8 cellular contexts compared by ENCODE assay signal in genomic region chr10:77636286-77636966, GRCh38. TPM values are rescaled to one million over a fixed set of nuclear protein-coding genes. Genes with fewer than 3 reads are reported as not detected.
DNase-seq lines count a peak whose midpoint lies in the region; ATAC-seq, FAIRE-seq and TF ChIP-seq lines count a peak whose summit lies in the region.
"Had no signal": no experiment of that assay in that cellular context is flagged by ENCODE, and none has a peak within 500 bp of the region (broad histone marks: within the 10 kb centered on the region; RNA-seq: fewer than 3 reads in every experiment).

No MANE protein-coding gene starts in this region.

- no peak for ATAC-seq in stimulated activated memory B cell treated with anti-CD40 and anti-IgM and Interleukin-4, amounts not matched to agents 10 μg/mL and 1 μg/mL and 100 μg/mL, for 72 hours
- ATAC-seq in GM19324 (IDR thresholded peaks at IDR 0.05; ENCODE audit: low FRiP score, unreplicated experiment), result no peak

- peaks cover 74% of the 10 kb centered on the region for H3K27me3 Mint-ChIP-seq in stimulated activated memory B cell treated with anti-CD40 and anti-IgM and Interleukin-4, amounts not matched to agents 10 μg/mL and 1 μg/mL and 100 μg/mL, for 72 hours

- H3K4me1 Mint-ChIP-seq in stimulated activated memory B cell treated with anti-CD40 and anti-IgM and Interleukin-4, amounts not matched to agents 10 μg/mL and 1 μg/mL and 100 μg/mL, for 72 hours, result peaks cover 26% of the 10 kb centered on the region

- peak overlapping the region; percentile 66 for H3K4me3 ChIP-seq in HFF-Myc (replicated peaks; ENCODE audit: low read depth, low read length)
- peak overlapping the region; percentile 78 for H3K4me3 ChIP-seq in adipocyte (ENCODE audit: low read length)
- peak overlapping the region; percentile 86 for H3K4me3 ChIP-seq in iPS-20b (ENCODE audit: low read length)
- peak overlapping the region in 1 of 3 donors; percentile 27 for H3K4me3 ChIP-seq in thyroid gland (replicated peaks in 1 of 3)

- no peak overlapping the region for H3K27ac Mint-ChIP-seq in stimulated activated memory B cell treated with anti-CD40 and anti-IgM and Interleukin-4, amounts not matched to agents 10 μg/mL and 1 μg/mL and 100 μg/mL, for 72 hours

- H3K27ac ChIP-seq in iPS-20b (ENCODE audit: low read length) (no peak overlapping the region), thyroid gland (no peak overlapping the region)

- no peak for TF ChIP-seq CTCF in HFF-Myc (IDR thresholded peaks at IDR 0.05; ENCODE audit: low read depth, low read length, missing control alignments)
- no peak for TF ChIP-seq CTCF in thyroid gland (IDR thresholded peaks at IDR 0.05)

- DNase-seq in HFF-Myc (ENCODE audit: extremely low read depth, low read depth), result no peak
- peak; percentile 57 for DNase-seq in adipocyte (ENCODE audit: low read depth)
- DNase-seq in urothelium cell line (ENCODE audit: low spot score), result no peak
- no peak for DNase-seq in thyroid gland
- DNase-seq: NCI-H2029 had no signal

- TF ChIP-seq POLR2A in thyroid gland (IDR thresholded peaks at IDR 0.05), result no peak

- H3K9ac ChIP-seq in adipocyte (ENCODE audit: low read length) (peak overlapping the region; percentile 17), iPS-20b (ENCODE audit: low read depth, low read length) (peak overlapping the region; percentile 23; the same call in 1 of the 2 replicates)

- H3K27me3 ChIP-seq in adipocyte (replicated peaks; ENCODE audit: control insufficient read depth, insufficient read depth, low read length), result peaks cover 5% of the 10 kb centered on the region
- H3K27me3 ChIP-seq in iPS-20b (ENCODE audit: insufficient read depth, low read length), result peaks cover 77% of the 10 kb centered on the region
- peaks cover 17% of the 10 kb centered on the region for H3K27me3 ChIP-seq in thyroid gland

- H3K9me3 ChIP-seq in adipocyte (ENCODE audit: control insufficient read depth, low read length) (no peaks in the 10 kb centered on the region), iPS-20b (ENCODE audit: insufficient read depth, low read depth, low read length) (peaks cover 2% of the 10 kb centered on the region; the same call in 1 of the 2 replicates), thyroid gland (no peaks in the 10 kb centered on the region)

- intact Hi-C loops in thyroid gland (cut with DNase I), result no loop called here

- H3K4me1 ChIP-seq in adipocyte (ENCODE audit: control insufficient read depth, insufficient read depth, low read length) (peaks cover 9% of the 10 kb centered on the region), iPS-20b (ENCODE audit: insufficient read depth, low read length) (peaks cover 16% of the 10 kb centered on the region; the same call in 1 of the 2 replicates), thyroid gland (peaks cover 0 to 12% of the 10 kb centered on the region in 2 donors)

- no peak for FAIRE-seq in urothelium cell line (lab: Jason Lieb, UNC)

- 8 to 11% methylated on average over 31 to 37 of the region's 41 CpGs for WGBS in thyroid gland, 2 donors

- H3K4me3 Mint-ChIP-seq in stimulated activated memory B cell treated with anti-CD40 and anti-IgM and Interleukin-4, amounts not matched to agents 10 μg/mL and 1 μg/mL and 100 μg/mL, for 72 hours, result peak overlapping the region; percentile 85

- H3K9me3 Mint-ChIP-seq in stimulated activated memory B cell treated with anti-CD40 and anti-IgM and Interleukin-4, amounts not matched to agents 10 μg/mL and 1 μg/mL and 100 μg/mL, for 72 hours, result no peaks in the 10 kb centered on the region

- H3K36me3 ChIP-seq in adipocyte (ENCODE audit: control insufficient read depth, insufficient read depth, low read length, severe bottlenecking) (no peaks in the 10 kb centered on the region), iPS-20b (ENCODE audit: insufficient read depth, low read depth, low read length) (no peaks in the 10 kb centered on the region), thyroid gland (no peaks in the 10 kb centered on the region)

- no peaks in the 10 kb centered on the region for H3K36me3 Mint-ChIP-seq in stimulated activated memory B cell treated with anti-CD40 and anti-IgM and Interleukin-4, amounts not matched to agents 10 μg/mL and 1 μg/mL and 100 μg/mL, for 72 hours

RNA-seq across cellular contexts. Expression of gene KCNMA1, which starts 1.2 kb away (rescaled TPM):
- total RNA-seq in thyroid gland, result 1 to 10 TPM; 2.5 to 5.1 (median 3.6) TPM
